10 cellular contexts compared by ENCODE assay signal in the genomic region with DNA sequence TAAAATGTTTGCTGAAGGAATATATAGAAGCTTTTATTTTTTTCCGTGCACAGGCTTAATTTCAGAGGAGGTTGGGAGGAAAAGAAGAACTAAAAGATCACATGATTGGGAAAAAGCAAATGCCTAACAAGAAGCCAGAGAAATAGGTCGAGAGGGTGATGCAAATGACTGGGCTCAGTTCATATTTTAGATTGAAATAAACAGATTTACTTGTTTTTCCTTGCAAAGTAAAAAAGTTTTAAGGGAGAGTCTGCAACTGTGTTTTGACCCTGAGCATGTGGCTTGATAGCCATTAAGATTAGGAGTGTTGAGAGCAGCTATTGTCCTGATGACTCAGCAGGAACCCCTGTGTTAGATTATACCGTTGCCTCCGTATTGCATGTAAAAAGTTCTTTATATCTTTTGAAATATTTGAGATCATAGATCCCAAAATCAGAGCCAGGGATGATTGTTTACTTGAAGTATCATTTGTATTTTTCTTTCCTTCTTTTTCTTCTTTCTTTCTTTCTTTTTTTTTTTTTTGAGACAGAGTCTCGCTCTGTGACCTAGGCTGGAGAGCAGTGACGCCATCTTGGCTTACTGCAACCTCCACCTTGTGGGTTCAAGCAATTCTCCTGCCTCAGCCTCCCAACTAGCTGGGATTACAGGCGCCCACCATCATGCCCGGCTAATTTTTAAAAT. TPM values are rescaled to one million over a fixed set of nuclear protein-coding genes. Genes with fewer than 3 reads are reported as not detected.
DNase-seq lines count a peak whose midpoint lies in the region; ATAC-seq and TF ChIP-seq lines count a peak whose summit lies in the region.
"Had no signal": no experiment of that assay in that cellular context is flagged by ENCODE, and none has a peak within 500 bp of the region (broad histone marks: within the 10 kb centered on the region; RNA-seq: fewer than 3 reads in every experiment).

No MANE protein-coding gene starts in this region.

- no peak overlapping the region for H2AFZ ChIP-seq in SU-DHL-6 (ENCODE audit: low read depth, low read length, severe bottlenecking)

- H4K20me1 ChIP-seq in SU-DHL-6 (ENCODE audit: low read depth, low read length), result peaks cover 31% of the 10 kb centered on the region

- POLR2A ChIA-PET in HEK293T (lab: Yijun Ruan, JAX), result interaction anchor here (3.9 kb wide), 1 partner anchor 20 kb away, joined by 23 read pairs; the partner anchor contains the start of gene CLIC4

- H3K27ac ChIP-seq in SU-DHL-6 (ENCODE audit: low read depth, low read length), result peak overlapping the region; percentile 38; the same call in 1 of the 2 replicates
- H3K27ac ChIP-seq: neutrophil had no signal

- no peak overlapping the region for H3K4me3 ChIP-seq in SU-DHL-6 (ENCODE audit: insufficient read depth, low read length, poor library complexity, severe bottlenecking)
- no peak overlapping the region for H3K4me3 ChIP-seq in fibroblast of villous mesenchyme (ENCODE audit: low read depth, low read length)

- peaks cover 100% of the 10 kb centered on the region for H3K79me2 ChIP-seq in SU-DHL-6 (ENCODE audit: insufficient read depth, low read length)

- H3K27me3 Mint-ChIP-seq in stimulated activated memory B cell treated with anti-CD40 and anti-IgM and Interleukin-4, amounts not matched to agents 10 μg/mL and 1 μg/mL and 100 μg/mL, for 72 hours, result no peaks in the 10 kb centered on the region
- H3K27me3 Mint-ChIP-seq: activated CD4-positive, alpha-beta memory T cell treated with anti-CD3 and anti-CD28 coated beads for 36 hours had no signal

- H3K4me1 Mint-ChIP-seq in stimulated activated memory B cell treated with anti-CD40 and anti-IgM and Interleukin-4, amounts not matched to agents 10 μg/mL and 1 μg/mL and 100 μg/mL, for 72 hours, result peaks cover 13% of the 10 kb centered on the region
- H3K4me1 Mint-ChIP-seq in stimulated activated effector memory CD8-positive, alpha-beta T cell treated with anti-CD3 and anti-CD28 coated beads, Interleukin-12 subunit alpha, Interleukin-12 subunit beta, amount 100 ng/mL, for 72 hours, result peaks cover 2% of the 10 kb centered on the region

- H3K36me3 ChIP-seq in SU-DHL-6 (ENCODE audit: low read length), result no peaks in the 10 kb centered on the region
- H3K36me3 ChIP-seq: neutrophil had no signal

- no peaks in the 10 kb centered on the region for H3K9me3 Mint-ChIP-seq in stimulated activated memory B cell treated with anti-CD40 and anti-IgM and Interleukin-4, amounts not matched to agents 10 μg/mL and 1 μg/mL and 100 μg/mL, for 72 hours
- H3K9me3 Mint-ChIP-seq in stimulated activated effector memory CD8-positive, alpha-beta T cell treated with anti-CD3 and anti-CD28 coated beads, Interleukin-12 subunit alpha, Interleukin-12 subunit beta, amount 100 ng/mL, for 72 hours, result no peaks in the 10 kb centered on the region
- H3K9me3 Mint-ChIP-seq: activated CD4-positive, alpha-beta memory T cell treated with anti-CD3 and anti-CD28 coated beads for 36 hours had no signal

- H3K9ac ChIP-seq in SU-DHL-6 (ENCODE audit: low read length), result no peak overlapping the region

- no peak for DNase-seq in HEK293T (ENCODE audit: extremely low spot score)
- peak; percentile 89 for DNase-seq in fibroblast of villous mesenchyme (ENCODE audit: low read depth)
- no peak for DNase-seq in NCI-H774 (lab: John Stamatoyannopoulos, UW)
- no peak for DNase-seq in stimulated activated effector memory CD8-positive, alpha-beta T cell treated with anti-CD3 and anti-CD28 coated beads, Interleukin-12 subunit alpha, Interleukin-12 subunit beta, amount 100 ng/mL, for 72 hours (ENCODE audit: low spot score in 2 of 2)
- DNase-seq: activated CD4-positive, alpha-beta memory T cell treated with anti-CD3 and anti-CD28 coated beads for 36 hours; NCI-H1092 had no signal

- ATAC-seq in stimulated activated memory B cell treated with anti-CD40 and anti-IgM and Interleukin-4, amounts not matched to agents 10 μg/mL and 1 μg/mL and 100 μg/mL, for 72 hours, result no peak
- ATAC-seq in HG02970 (IDR thresholded peaks at IDR 0.05; ENCODE audit: low FRiP score, unreplicated experiment), result no peak
- ATAC-seq in stimulated activated effector memory CD8-positive, alpha-beta T cell treated with anti-CD3 and anti-CD28 coated beads, Interleukin-12 subunit alpha, Interleukin-12 subunit beta, amount 100 ng/mL, for 72 hours, result no peak

- no peak overlapping the region for H3K4me3 Mint-ChIP-seq in stimulated activated memory B cell treated with anti-CD40 and anti-IgM and Interleukin-4, amounts not matched to agents 10 μg/mL and 1 μg/mL and 100 μg/mL, for 72 hours
- no peak overlapping the region for H3K4me3 Mint-ChIP-seq in stimulated activated effector memory CD8-positive, alpha-beta T cell treated with anti-CD3 and anti-CD28 coated beads, Interleukin-12 subunit alpha, Interleukin-12 subunit beta, amount 100 ng/mL, for 72 hours
- H3K4me3 Mint-ChIP-seq: activated CD4-positive, alpha-beta memory T cell treated with anti-CD3 and anti-CD28 coated beads for 36 hours had no signal

- CTCF ChIA-PET in HEK293T (lab: Yijun Ruan, JAX), result interaction anchor here (0.6 to 1.7 kb wide), 2 partner anchors 11 to 77 kb away, joined by 4 to 5 read pairs; no protein-coding TSS in a partner anchor

- peak overlapping the region; percentile 26 for H3K27ac Mint-ChIP-seq in stimulated activated memory B cell treated with anti-CD40 and anti-IgM and Interleukin-4, amounts not matched to agents 10 μg/mL and 1 μg/mL and 100 μg/mL, for 72 hours
- H3K27ac Mint-ChIP-seq in stimulated activated effector memory CD8-positive, alpha-beta T cell treated with anti-CD3 and anti-CD28 coated beads, Interleukin-12 subunit alpha, Interleukin-12 subunit beta, amount 100 ng/mL, for 72 hours, result no peak overlapping the region
- H3K27ac Mint-ChIP-seq: activated CD4-positive, alpha-beta memory T cell treated with anti-CD3 and anti-CD28 coated beads for 36 hours had no signal

- no peaks in the 10 kb centered on the region for H3K36me3 Mint-ChIP-seq in stimulated activated memory B cell treated with anti-CD40 and anti-IgM and Interleukin-4, amounts not matched to agents 10 μg/mL and 1 μg/mL and 100 μg/mL, for 72 hours
- H3K36me3 Mint-ChIP-seq in stimulated activated effector memory CD8-positive, alpha-beta T cell treated with anti-CD3 and anti-CD28 coated beads, Interleukin-12 subunit alpha, Interleukin-12 subunit beta, amount 100 ng/mL, for 72 hours, result no peaks in the 10 kb centered on the region
- H3K36me3 Mint-ChIP-seq: activated CD4-positive, alpha-beta memory T cell treated with anti-CD3 and anti-CD28 coated beads for 36 hours had no signal

- peak overlapping the region; percentile 11 for H3K4me2 ChIP-seq in SU-DHL-6 (ENCODE audit: low read depth, low read length, poor library complexity, severe bottlenecking)

- no peaks in the 10 kb centered on the region for H3K27me3 ChIP-seq in SU-DHL-6 (ENCODE audit: low read length)
- H3K27me3 ChIP-seq: neutrophil had no signal

- peaks cover 49% of the 10 kb centered on the region for H3F3A ChIP-seq in SU-DHL-6 (ENCODE audit: insufficient read depth)

- TF ChIP-seq CTCF in SU-DHL-6 (IDR thresholded peaks at IDR 0.05; ENCODE audit: insufficient read depth, low read length, poor library complexity, severe bottlenecking) (no peak), fibroblast of villous mesenchyme (IDR thresholded peaks at IDR 0.05; ENCODE audit: insufficient read depth, low read depth, low read length) (no peak)

- no peaks in the 10 kb centered on the region for H3K9me3 ChIP-seq in SU-DHL-6 (ENCODE audit: insufficient read depth, low read length)
- H3K9me3 ChIP-seq: neutrophil had no signal

- no peaks in the 10 kb centered on the region for H3K9me2 ChIP-seq in SU-DHL-6 (replicated peaks; ENCODE audit: insufficient read depth, low read length)

TF ChIP-seq in HEK293T, 16 proteins besides CTCF, POLR2A, EP300 and RAD21:
- TF ChIP-seq FOXM1 (IDR thresholded peaks at IDR 0.05; ENCODE audit: borderline replicate concordance) (no peak), ZNF384 (IDR thresholded peaks at IDR 0.05) (0 out of 2 replicates have a peak, but pooled peaks have one; percentile 35)

RNA-seq across cellular contexts. Expression of gene CLIC4, which starts 20.2 kb away (rescaled TPM):
- total RNA-seq in fibroblast of villous mesenchyme, result 411 and 544 TPM in 2 replicates
